In genomic region chr16:27431773-27432599, GRCh38 we compare ENCODE assay signal across 10 cellular contexts. TPM values are rescaled to one million over a fixed set of nuclear protein-coding genes. Genes with fewer than 3 reads are reported as not detected.
DNase-seq lines count a peak whose midpoint lies in the region; ATAC-seq, FAIRE-seq and TF ChIP-seq lines count a peak whose summit lies in the region.
"Had no signal": no experiment of that assay in that cellular context is flagged by ENCODE, and none has a peak within 500 bp of the region (broad histone marks: within the 10 kb centered on the region; RNA-seq: fewer than 3 reads in every experiment).

No MANE protein-coding gene starts in this region.

- TF ChIP-seq CTCF in K562 (IDR thresholded peaks at IDR 0.05 in 2 of 3, conservative IDR thresholded peaks at IDR 0.05 in 1 of 3; ENCODE audit: insufficient read depth in 2 of 3, low read depth in 1 of 3, low read length in 3 of 3): no peak
- TF ChIP-seq CTCF in endodermal cell (conservative IDR thresholded peaks at IDR 0.05): no peak

- no peaks in the 10 kb centered on the region for H3K9me1 ChIP-seq in K562 (ENCODE audit: control insufficient read depth, insufficient read depth, low read length)

- peaks cover 0 to 6% of the 10 kb centered on the region in 2 experiments; a peak in 1 of 5 replicates for H3K27me3 ChIP-seq in K562 (ENCODE audit: control insufficient read depth in 2 of 2, insufficient read depth in 2 of 2, low read length in 2 of 2)
- no peaks in the 10 kb centered on the region for H3K27me3 ChIP-seq in neuronal stem cell (ENCODE audit: control insufficient read depth in 3 of 3, insufficient read depth in 3 of 3, low read depth in 1 of 3, low read length in 3 of 3)
- H3K27me3 ChIP-seq in endodermal cell (ENCODE audit: control insufficient read depth, insufficient read depth, low read length, poor library complexity, severe bottlenecking): no peaks in the 10 kb centered on the region

- H3K23ac ChIP-seq in neuronal stem cell (ENCODE audit: low read depth, low read length, poor library complexity): no peak overlapping the region

- no peaks in the 10 kb centered on the region for H3K4me1 Mint-ChIP-seq in endodermal cell

- WGBS in K562 (ENCODE audit: insufficient coverage, low coverage, missing lambda C conversion rate): 23% methylated on average over 15 of the region's 15 CpGs
- no CpG with 5 or more reads among the region's 15 CpGs for WGBS in neuronal stem cell (ENCODE audit: extremely low coverage in 2 of 2, insufficient read length in 2 of 2, insufficient replicate concordance in 1 of 2), 2 donors
- WGBS in endodermal cell (ENCODE audit: insufficient coverage in 1 of 2, insufficient read length in 1 of 2), 2 experiments: 82 to 83% methylated on average over 9 to 15 of the region's 15 CpGs

- H4K20me1 ChIP-seq in K562 (replicated peaks; ENCODE audit: control insufficient read depth, insufficient read depth, low read length): no peaks in the 10 kb centered on the region

- intact Hi-C loops in K562 (cut with micrococcal nuclease): no loop called here

- H3K9me3 ChIP-seq in K562 (replicated peaks; ENCODE audit: control insufficient read depth, insufficient read depth, low read depth, low read length) (no peaks in the 10 kb centered on the region), neuronal stem cell (replicated peaks in 1 of 2; ENCODE audit: control insufficient read depth in 2 of 2, insufficient read depth in 1 of 2, low read depth in 1 of 2, low read length in 2 of 2) (no peaks in the 10 kb centered on the region), endodermal cell (ENCODE audit: control insufficient read depth, low read length) (no peaks in the 10 kb centered on the region)

- H2BK120ac ChIP-seq in neuronal stem cell (ENCODE audit: low read depth, low read length): no peak overlapping the region

- H3K79me1 ChIP-seq in neuronal stem cell (ENCODE audit: low read depth, low read length): no peaks in the 10 kb centered on the region

- TF ChIP-seq EP300 in K562 (IDR thresholded peaks at IDR 0.05; ENCODE audit: low read length): no peak

- H4K8ac ChIP-seq in neuronal stem cell (ENCODE audit: low read depth, low read length): no peak overlapping the region

- H2AK5ac ChIP-seq in neuronal stem cell (ENCODE audit: low read depth, low read length): peak overlapping the region; percentile 61

- H3K9ac ChIP-seq in K562 (ENCODE audit: insufficient read depth in 1 of 2, low read depth in 2 of 2, low read length in 2 of 2): no peak overlapping the region
- peak overlapping the region; percentile 54 for H3K9ac ChIP-seq in neuronal stem cell (ENCODE audit: low read depth, low read length, poor library complexity)
- H3K9ac ChIP-seq in endodermal cell (ENCODE audit: extremely low read depth, low read length, poor library complexity, severe bottlenecking): no peak overlapping the region
- H3K9ac ChIP-seq: KMS-11 had no signal

- H3K9me3 Mint-ChIP-seq in endodermal cell: peaks cover 1% of the 10 kb centered on the region

- no peak overlapping the region for H3K4me3 ChIP-seq in K562
- H3K4me3 ChIP-seq in neuronal stem cell (ENCODE audit: low read length in 2 of 2): no peak overlapping the region
- no peak overlapping the region for H3K4me3 ChIP-seq in endodermal cell (ENCODE audit: low read length)

- no peaks in the 10 kb centered on the region for H3K79me2 ChIP-seq in K562 (ENCODE audit: control insufficient read depth, insufficient read depth, low read length)

- in situ Hi-C loops in K562 (cut with MboI): no loop called here

- H3K36me3 ChIP-seq in K562 (ENCODE audit: control insufficient read depth, insufficient read depth, low read length) (no peaks in the 10 kb centered on the region), neuronal stem cell (replicated peaks in 1 of 2; ENCODE audit: control insufficient read depth in 2 of 2, insufficient read depth in 2 of 2, low read length in 2 of 2) (no peaks in the 10 kb centered on the region), endodermal cell (ENCODE audit: control insufficient read depth, insufficient read depth, low read length) (no peaks in the 10 kb centered on the region)

- FAIRE-seq in K562 (lab: Jason Lieb, UNC): peak; percentile 35

- no peak overlapping the region for H4K91ac ChIP-seq in neuronal stem cell (ENCODE audit: low read depth, low read length, poor library complexity)

- no peak overlapping the region for H2BK5ac ChIP-seq in neuronal stem cell (ENCODE audit: low read length)

- no peak overlapping the region for H3K14ac ChIP-seq in neuronal stem cell (ENCODE audit: low read length)

- CTCF ChIA-PET in K562 (lab: Yijun Ruan, JAX; ENCODE audit: low intra/inter-chr PET ratio): no interaction called here

- H3K4me1 ChIP-seq in K562 (replicated peaks in 1 of 2; ENCODE audit: control insufficient read depth in 2 of 2, insufficient read depth in 2 of 2, low read length in 2 of 2): peaks cover 5 to 12% of the 10 kb centered on the region in 2 experiments
- H3K4me1 ChIP-seq in neuronal stem cell (ENCODE audit: control insufficient read depth in 2 of 2, insufficient read depth in 1 of 2, low read depth in 1 of 2, low read length in 2 of 2): no peaks in the 10 kb centered on the region
- no peaks in the 10 kb centered on the region for H3K4me1 ChIP-seq in endodermal cell (ENCODE audit: control insufficient read depth, insufficient read depth, low read length)

- TF ChIP-seq POLR2A in K562 (conservative IDR thresholded peaks at IDR 0.05): no peak

- H3K27ac Mint-ChIP-seq in endodermal cell: no peak overlapping the region

- H2BK15ac ChIP-seq in neuronal stem cell (ENCODE audit: low read length): peak overlapping the region; percentile 23

- no peaks in the 10 kb centered on the region for H3K27me3 Mint-ChIP-seq in endodermal cell (ENCODE audit: insufficient read depth)

- H3K4me3 Mint-ChIP-seq in endodermal cell: no peak overlapping the region

- H3K27ac ChIP-seq in K562 (ENCODE audit: extremely low read depth, low read depth, low read length) (no peak overlapping the region), neuronal stem cell (replicated peaks; ENCODE audit: low read length) (no peak overlapping the region), endodermal cell (ENCODE audit: low read depth, low read length) (no peak overlapping the region)
- H3K27ac ChIP-seq: KMS-11 had no signal

- DNase-seq in EH (ENCODE audit: low read depth) (peak; percentile 55), M059J (ENCODE audit: low read depth) (peak; percentile 60), K562 (ENCODE audit: extremely low read depth in 1 of 4, low spot score in 3 of 4) (no peak), neuronal stem cell (ENCODE audit: low spot score) (no peak), NCI-H510A (lab: John Stamatoyannopoulos, UW) (no peak), activated gamma-delta T cell (lab: John Stamatoyannopoulos, UW) (no peak), endodermal cell (no peak), NCI-H1092 treated with DMSO at 0.1 percent for 48 hours (lab: John Stamatoyannopoulos, UW) (no peak)
- DNase-seq: cerebellar nuclear complex had no signal

- POLR2A ChIA-PET in K562 (lab: Yijun Ruan, JAX): interaction anchor here (1.4 kb wide), 1 partner anchor 12 kb away, joined by 4 read pairs; no protein-coding TSS in a partner anchor

- no peak overlapping the region for H2BK12ac ChIP-seq in neuronal stem cell (ENCODE audit: low read length)

- TF ChIP-seq RAD21 in K562 (CRISPR knock-in tag; conservative IDR thresholded peaks at IDR 0.05 in 1 of 2, IDR thresholded peaks at IDR 0.05 in 1 of 2): no peak

- no TSS peak for BruUV-seq in K562 (replicated peaks; lab: Mats Ljungman, UMichigan)

- peak; percentile 15 for ATAC-seq in K562

- no peaks in the 10 kb centered on the region for H3K36me3 Mint-ChIP-seq in endodermal cell (ENCODE audit: low read depth)

- H3K18ac ChIP-seq in neuronal stem cell (ENCODE audit: low read length): peak overlapping the region; percentile 12

- H3K4me2 ChIP-seq in K562 (ENCODE audit: insufficient read depth, low read length): no peak overlapping the region
- no peak overlapping the region for H3K4me2 ChIP-seq in neuronal stem cell (ENCODE audit: insufficient read depth, low read length, poor library complexity, severe bottlenecking)
- H3K4me2 ChIP-seq: KMS-11 had no signal

- H3K4ac ChIP-seq in neuronal stem cell (ENCODE audit: low read length): no peak overlapping the region

- no peak overlapping the region for H2AFZ ChIP-seq in K562 (ENCODE audit: low read depth, low read length)
- no peak overlapping the region for H2AFZ ChIP-seq in neuronal stem cell (ENCODE audit: low read length)

TF ChIP-seq in K562, 482 proteins besides CTCF, POLR2A, EP300 and RAD21 (continues in another document):
- no peak for TF ChIP-seq ZKSCAN1 (IDR thresholded peaks at IDR 0.05; ENCODE audit: low read depth, low read length)
- peak; percentile 27; the same call in 1 of the 2 replicates for TF ChIP-seq JUND (IDR thresholded peaks at IDR 0.05; ENCODE audit: borderline replicate concordance, low read depth, low read length)
- no peak for TF ChIP-seq JUND (tag; IDR thresholded peaks at IDR 0.05; ENCODE audit: borderline replicate concordance, low read depth, low read length)
- TF ChIP-seq ZFP30 (CRISPR knock-in tag; IDR thresholded peaks at IDR 0.05; ENCODE audit: borderline replicate concordance): no peak

RNA-seq across cellular contexts. Expression of gene IL21R, which starts 30.0 kb away (rescaled TPM):
- 0.15 TPM in 2 replicates for total RNA-seq in M059J (2014; rRNA removed; shearing (Covaris generic))
- 1.4 and 2.4 TPM in 2 replicates for total RNA-seq in K562 (2011; cell fraction: chromatin; rRNA removed; ENCODE audit: low replicate concordance)
- 2.1 and 2.3 TPM in 2 replicates for total RNA-seq in K562 (2011; cell fraction: nucleolus; rRNA removed)
- 1.6 and 2.1 TPM in 2 replicates for total RNA-seq in K562 (2011; cell fraction: nucleoplasm; rRNA removed)
- total RNA-seq in K562 (2014; rRNA removed): 0.14 and 0.33 TPM in 2 replicates
- total RNA-seq in K562 (2014; rRNA removed; fragmentation: Illumina TruSeq; extraction: Trizol): 0.22 TPM in 2 replicates
- 0.11 and 0.19 TPM in 2 replicates for total RNA-seq in K562 (2015; rRNA removed; fragmentation: Illumina TruSeq; extraction: Trizol)
- total RNA-seq in K562 (2021): 0.29 and 0.51 TPM in 2 replicates
- polyA plus RNA-seq in K562 (2011; rRNA removed): 0.21 and 0.46 TPM in 2 replicates
- 0.15 and 0.58 TPM in 2 replicates for polyA plus RNA-seq in K562 (2011; cell fraction: cytosol; rRNA removed)
- 0.27 and 0.67 TPM in 2 replicates for polyA plus RNA-seq in K562 (2011; cell fraction: nucleus; rRNA removed)
- 0.42 and 3.6 TPM in 2 replicates for polyA plus RNA-seq in K562 (2012)
- 0.34 and 0.46 TPM in 2 replicates for polyA plus RNA-seq in K562 (2014; fragmentation: Illumina TruSeq; extraction: Trizol)
- polyA plus RNA-seq in K562 (2014; fragmentation: Nextera tagmentation; extraction: Ambion mirVana): under 1 TPM in 1 of 2 experiments, not detected in 1; 0.04 TPM
- polyA plus RNA-seq in K562 (2014; rRNA removed): 0.15 and 0.62 TPM in 2 replicates
- polyA minus RNA-seq in K562 (2011; rRNA and poly(A)+ RNA removed): 0.63 and 0.74 TPM in 2 replicates
- 0.38 TPM in 1 of 2 replicates, not detected in the other for polyA minus RNA-seq in K562 (2011; cell fraction: cytosol; rRNA and poly(A)+ RNA removed)
- 0.44 and 0.94 TPM in 2 replicates for polyA minus RNA-seq in K562 (2011; cell fraction: nucleus; rRNA and poly(A)+ RNA removed)
- polyA plus RNA-seq in neuronal stem cell (2013, experiment 1 of 2): 0.13 TPM
- polyA plus RNA-seq in neuronal stem cell (2013, experiment 2 of 2): 0.14 TPM
- total RNA-seq in endodermal cell: under 1 TPM in 1 of 2 donors, not detected in 1; 0.18 TPM
- polyA plus RNA-seq in endodermal cell (2013, experiment 1 of 2): 0.57 TPM
- polyA plus RNA-seq in endodermal cell (2013, experiment 2 of 2): 0.17 TPM

Comparison
In these comparisons a context has a peak if more than half of its experiments do, and no peak if none do; other contexts are left out.
1. DNase-seq: peak in EH (single experiment) and M059J (single experiment); none in K562 (0 of 4), neuronal stem cell (single experiment), NCI-H510A (single experiment), activated gamma-delta T cell (single experiment), endodermal cell (single experiment) and NCI-H1092 treated with DMSO at 0.1 percent for 48 hours (single experiment).